Comparison of ENCODE assay signal across 23 cellular contexts in the genomic region with DNA sequence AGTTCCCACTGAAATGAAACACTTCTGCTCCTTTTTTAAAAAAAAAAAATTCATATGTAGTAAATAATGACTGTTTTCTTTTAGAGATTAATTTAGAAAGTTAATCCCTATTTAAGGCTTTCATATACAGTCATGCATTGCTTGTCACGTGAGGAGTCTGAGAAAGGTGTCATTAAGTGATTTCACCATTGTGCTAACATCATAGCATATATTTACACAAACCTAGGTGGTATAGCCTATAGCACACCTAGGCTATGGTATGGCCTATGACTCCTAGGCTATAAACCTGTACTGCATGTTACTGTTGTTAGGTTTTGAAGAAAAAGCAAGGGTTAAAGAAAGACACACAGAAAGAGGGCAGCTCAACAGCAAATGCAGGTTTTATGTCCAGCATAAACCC. TPM values are rescaled to one million over a fixed set of nuclear protein-coding genes. Genes with fewer than 3 reads are reported as not detected.
"Had no signal": no experiment of that assay in that cellular context is flagged by ENCODE, and none has a peak within 500 bp of the region (broad histone marks: within the 10 kb centered on the region; RNA-seq: fewer than 3 reads in every experiment).

No MANE protein-coding gene starts in this region.

- H3K36me3 Mint-ChIP-seq: activated CD4-positive, alpha-beta memory T cell treated with anti-CD3 and anti-CD28 coated beads for 36 hours; brain; T-cell had no signal

- H3K36me3 ChIP-seq: right lobe of liver, thoracic aorta had no signal

- ATAC-seq: foreskin keratinocyte, right lobe of liver had no signal

- H3K9me3 Mint-ChIP-seq: activated CD4-positive, alpha-beta memory T cell treated with anti-CD3 and anti-CD28 coated beads for 36 hours; activated T-helper 1 cell treated with anti-CD3 and anti-CD28 coated beads, Interleukin-12 subunit alpha, Interleukin-12 subunit beta, Interleukin-2, Interleukin-4 antibody, amounts not matched to agents 30 ng/mL and 10 ng/mL and 1 ng/mL, durations not matched to agents 14 hours and 24 hours and 36 hours; T-cell had no signal

- H3K4me3 ChIP-seq: right lobe of liver, smooth muscle cell had no signal

- H3K4me1 ChIP-seq: foreskin keratinocyte, psoas muscle had no signal

- H3K9me3 ChIP-seq: psoas muscle, right lobe of liver, SK-N-SH, thoracic aorta had no signal

- H3K27ac ChIP-seq: foreskin keratinocyte, psoas muscle, right lobe of liver, thoracic aorta had no signal

- DNase-seq: activated CD4-positive, alpha-beta T cell treated with anti-CD3 and anti-CD28 coated beads for 1 hour; activated naive CD4-positive, alpha-beta T cell treated with Interleukin-2 at 50 U/mL for 16 hours; effector memory CD4-positive, alpha-beta T cell; foreskin keratinocyte; glutamatergic neuron; kidney glomerular epithelial cell; mesendoderm; psoas muscle; right lobe of liver; SK-N-SH; stimulated activated CD4-positive, alpha-beta T cell treated with anti-CD3 and anti-CD28 coated beads, Interleukin-4, amount 100 ng/mL, for 4 hours; stimulated activated CD8-positive, alpha-beta memory T cell treated with anti-CD3 and anti-CD28 coated beads, Interleukin-4, amount 100 ng/mL, for 48 hours; T-cell; T-helper 9 cell had no signal

RNA-seq across cellular contexts. Expression of gene PPY, which starts 13.7 kb away (rescaled TPM):
- total RNA-seq: activated T-helper 1 cell treated with anti-CD3 and anti-CD28 coated beads, Interleukin-12 subunit alpha, Interleukin-12 subunit beta, Interleukin-2, Interleukin-4 antibody, amounts not matched to agents 30 ng/mL and 10 ng/mL and 1 ng/mL, durations not matched to agents 14 hours and 24 hours and 36 hours; foreskin keratinocyte; liver; osteoblast; psoas muscle; right lobe of liver; smooth muscle cell; T-cell; thoracic aorta; urinary bladder had no signal
- polyA plus RNA-seq: foreskin keratinocyte, liver, neural cell, psoas muscle, SK-N-SH, smooth muscle cell, urinary bladder had no signal

RNA-seq across cellular contexts. Expression of gene PYY, which starts 25.1 kb away (rescaled TPM):
- total RNA-seq: activated CD4-positive, alpha-beta memory T cell treated with anti-CD3 and anti-CD28 coated beads for 36 hours; foreskin keratinocyte; liver; osteoblast; psoas muscle; right lobe of liver; smooth muscle cell; T-cell; thoracic aorta; urinary bladder had no signal
- polyA plus RNA-seq: neural cell, psoas muscle, smooth muscle cell, urinary bladder had no signal
